ENCODE assay signal across 9 cellular contexts in genomic region chr1:207013321-207014085, GRCh38. TPM values are rescaled to one million over a fixed set of nuclear protein-coding genes. Genes with fewer than 3 reads are reported as not detected.
"Had no signal": no experiment of that assay in that cellular context is flagged by ENCODE, and none has a peak within 500 bp of the region (broad histone marks: within the 10 kb centered on the region; RNA-seq: fewer than 3 reads in every experiment).

No MANE protein-coding gene starts in this region.

- DNase-seq: GDM1, GF-D8 had no signal

- ATAC-seq: GM12878 had no signal

- FAIRE-seq: G401.6, GM12878, GM12891, GM12892, GM18507, GM19239 had no signal

- H3K4me3 ChIP-seq: GM12878 had no signal

RNA-seq across cellular contexts. Expression of gene C1orf116, which starts 19.1 kb away (rescaled TPM):
- total RNA-seq: G401 had no signal

RNA-seq across cellular contexts. Expression of gene FCAMR, which starts 43.2 kb away (rescaled TPM):
- total RNA-seq: G401 had no signal
